In the genomic region with DNA sequence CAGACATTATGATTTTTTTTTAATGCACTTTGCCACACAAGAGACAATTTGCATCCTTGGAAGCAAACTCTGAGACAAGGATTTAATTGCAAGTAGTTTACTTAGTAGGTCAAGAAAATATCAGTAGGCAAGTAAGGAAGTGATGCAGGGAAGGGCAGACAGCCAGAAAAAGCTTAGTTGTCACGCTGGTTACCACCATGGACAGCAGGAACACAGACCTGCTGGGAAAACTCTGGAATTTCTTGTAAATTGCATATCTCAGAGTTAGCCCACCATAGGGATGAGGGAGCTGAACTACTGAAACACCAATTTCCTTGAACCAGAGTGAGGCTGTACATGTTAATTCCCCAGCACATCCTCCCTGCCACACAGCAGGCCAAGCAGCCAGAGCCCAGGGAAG, we compare ENCODE assay signal across 3 cellular contexts.
TF ChIP-seq lines count a peak whose summit lies in the region.

No MANE protein-coding gene starts in this region.

TF ChIP-seq in SK-N-SH, 30 proteins besides CTCF, POLR2A, EP300 and RAD21:
- no peak for TF ChIP-seq RFX5 (IDR thresholded peaks at IDR 0.05; ENCODE audit: low read length)
- TF ChIP-seq, protein P1, sequence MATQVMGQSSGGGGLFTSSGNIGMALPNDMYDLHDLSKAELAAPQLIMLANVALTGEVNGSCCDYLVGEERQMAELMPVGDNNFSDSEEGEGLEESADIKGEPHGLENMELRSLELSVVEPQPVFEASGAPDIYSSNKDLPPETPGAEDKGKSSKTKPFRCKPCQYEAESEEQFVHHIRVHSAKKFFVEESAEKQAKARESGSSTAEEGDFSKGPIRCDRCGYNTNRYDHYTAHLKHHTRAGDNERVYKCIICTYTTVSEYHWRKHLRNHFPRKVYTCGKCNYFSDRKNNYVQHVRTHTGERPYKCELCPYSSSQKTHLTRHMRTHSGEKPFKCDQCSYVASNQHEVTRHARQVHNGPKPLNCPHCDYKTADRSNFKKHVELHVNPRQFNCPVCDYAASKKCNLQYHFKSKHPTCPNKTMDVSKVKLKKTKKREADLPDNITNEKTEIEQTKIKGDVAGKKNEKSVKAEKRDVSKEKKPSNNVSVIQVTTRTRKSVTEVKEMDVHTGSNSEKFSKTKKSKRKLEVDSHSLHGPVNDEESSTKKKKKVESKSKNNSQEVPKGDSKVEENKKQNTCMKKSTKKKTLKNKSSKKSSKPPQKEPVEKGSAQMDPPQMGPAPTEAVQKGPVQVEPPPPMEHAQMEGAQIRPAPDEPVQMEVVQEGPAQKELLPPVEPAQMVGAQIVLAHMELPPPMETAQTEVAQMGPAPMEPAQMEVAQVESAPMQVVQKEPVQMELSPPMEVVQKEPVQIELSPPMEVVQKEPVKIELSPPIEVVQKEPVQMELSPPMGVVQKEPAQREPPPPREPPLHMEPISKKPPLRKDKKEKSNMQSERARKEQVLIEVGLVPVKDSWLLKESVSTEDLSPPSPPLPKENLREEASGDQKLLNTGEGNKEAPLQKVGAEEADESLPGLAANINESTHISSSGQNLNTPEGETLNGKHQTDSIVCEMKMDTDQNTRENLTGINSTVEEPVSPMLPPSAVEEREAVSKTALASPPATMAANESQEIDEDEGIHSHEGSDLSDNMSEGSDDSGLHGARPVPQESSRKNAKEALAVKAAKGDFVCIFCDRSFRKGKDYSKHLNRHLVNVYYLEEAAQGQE (IDR thresholded peaks at IDR 0.05; ENCODE audit: low read depth, low read length), result peak; percentile 65; the same call in 1 of the 2 replicates

TF ChIP-seq in SK-N-SH treated with all-trans-retinoic acid at 6 μM for 48 hours, 23 proteins besides CTCF, POLR2A, EP300 and RAD21:
- TF ChIP-seq GLIS3 (CRISPR knock-in tag; IDR thresholded peaks at IDR 0.05), result no peak

TF ChIP-seq in endothelial cell of umbilical vein, 7 proteins besides CTCF, POLR2A, EP300 and RAD21:
- TF ChIP-seq, protein P2, sequence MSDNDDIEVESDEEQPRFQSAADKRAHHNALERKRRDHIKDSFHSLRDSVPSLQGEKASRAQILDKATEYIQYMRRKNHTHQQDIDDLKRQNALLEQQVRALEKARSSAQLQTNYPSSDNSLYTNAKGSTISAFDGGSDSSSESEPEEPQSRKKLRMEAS (IDR thresholded peaks at IDR 0.05; ENCODE audit: insufficient read depth, insufficient read length), result no peak
- TF ChIP-seq MYC (IDR thresholded peaks at IDR 0.05; ENCODE audit: low read depth, low read length) (no peak), JUN (IDR thresholded peaks at IDR 0.05; ENCODE audit: borderline replicate concordance, insufficient read depth, insufficient read length, low read depth) (no peak), GATA2 (IDR thresholded peaks at IDR 0.05; ENCODE audit: insufficient read depth, insufficient read length, low read depth, low read length) (no peak), EZH2 (IDR thresholded peaks at IDR 0.05; ENCODE audit: borderline replicate concordance, low read depth, low read length, severe bottlenecking) (no peak)
TF ChIP-seq in endothelial cell of umbilical vein: peak in this region for 0.
